26 cellular contexts compared by ENCODE assay signal in genomic region chr3:181431743-181432142, GRCh38.
"Had no signal": no experiment of that assay in that cellular context is flagged by ENCODE, and none has a peak within 500 bp of the region (broad histone marks: within the 10 kb centered on the region; RNA-seq: fewer than 3 reads in every experiment).

No MANE protein-coding gene starts in this region.

- DNase-seq: activated CD4-positive, alpha-beta T cell treated with anti-CD3 and anti-CD28 coated beads for 36 hours; activated CD4-positive, alpha-beta T cell treated with anti-CD3 and anti-CD28 coated beads, Interleukin-2, amount 50 U/mL, for 1 hour; activated CD4-positive, CD25-positive, alpha-beta regulatory T cell; activated CD8-positive, alpha-beta memory T cell treated with anti-CD3 and anti-CD28 coated beads, Interleukin-2, amount 50 U/mL, for 4 hours; activated CD8-positive, alpha-beta T cell treated with anti-CD3 and anti-CD28 coated beads for 36 hours; activated gamma-delta T cell treated with Interleukin-2 at 50 U/mL for 16 hours; activated naive CD4-positive, alpha-beta T cell treated with anti-CD3 and anti-CD28 coated beads, Interleukin-2, amount 10 ng/mL, durations not matched to agents 7 days and 5 days; activated naive CD8-positive, alpha-beta T cell treated with anti-CD3 and anti-CD28 coated beads for 36 hours; activated T-cell treated with anti-CD3 and anti-CD28 coated beads, Interleukin-2, amount 50 U/mL, for 72 hours; body of pancreas; NCI-H1092; NCI-H1436; NCI-H1694 treated with DMSO at 0.1 percent for 48 hours; NCI-H2081; NCI-H2171 treated with DMSO at 0.1 percent for 48 hours; NCI-H226; NCI-H526 treated with DMSO at 0.1 percent for 48 hours; NCI-H82; OCI-M1; RPMI8226; T-helper 1 cell had no signal

- H3K4me3 ChIP-seq: body of pancreas, SK-N-MC had no signal

- ATAC-seq: activated CD4-positive, alpha-beta T cell treated with anti-CD3 and anti-CD28 coated beads for 36 hours; activated CD8-positive, alpha-beta T cell treated with anti-CD3 and anti-CD28 coated beads for 36 hours; activated T-cell treated with anti-CD3 and anti-CD28 coated beads, Interleukin-2, amount 50 U/mL, for 72 hours; body of pancreas; Panc1; Right ventricle myocardium inferior had no signal

- H3K9me3 ChIP-seq: body of pancreas had no signal

- H3K27me3 ChIP-seq: body of pancreas had no signal

- H3K4me1 ChIP-seq: body of pancreas had no signal

- H3K27ac ChIP-seq: body of pancreas, KMS-11, SK-N-MC, VCaP had no signal
